In genomic region chr12:108815369-108815768, GRCh38 we compare ENCODE assay signal across 1 cellular context.
TF ChIP-seq lines count a peak whose summit lies in the region.

No MANE protein-coding gene starts in this region.

TF ChIP-seq in IMR-90, 13 proteins besides CTCF, POLR2A, EP300 and RAD21:
- TF ChIP-seq RCOR1 (IDR thresholded peaks at IDR 0.05; ENCODE audit: insufficient replicate concordance, low read length) (no peak), CEBPB (IDR thresholded peaks at IDR 0.05; ENCODE audit: low read depth, low read length) (no peak), FOS (IDR thresholded peaks at IDR 0.05; ENCODE audit: low read depth, low read length) (no peak), SMC3 (IDR thresholded peaks at IDR 0.05; ENCODE audit: low read depth, low read length) (no peak), ELK1 (IDR thresholded peaks at IDR 0.05; ENCODE audit: borderline replicate concordance, low read depth, low read length) (no peak), RFX5 (IDR thresholded peaks at IDR 0.05; ENCODE audit: low read depth, low read length) (no peak), MAZ (IDR thresholded peaks at IDR 0.05; ENCODE audit: borderline replicate concordance, low read depth, low read length) (no peak), USF2 (IDR thresholded peaks at IDR 0.05; ENCODE audit: low read depth, low read length) (no peak), NFE2L2 (IDR thresholded peaks at IDR 0.05; ENCODE audit: low read depth, low read length) (no peak)
